8 cellular contexts compared by ENCODE assay signal in genomic region chr18:76374330-76375281, GRCh38.
A peak's percentile ranks its signal among the peaks of the same experiment; 100 is the strongest.
DNase-seq lines count a peak whose midpoint lies in the region; ATAC-seq and TF ChIP-seq lines count a peak whose summit lies in the region.

No MANE protein-coding gene starts in this region.

- DNase-seq in CD14-positive monocyte (ENCODE audit: low spot score) (no peak), right cardiac atrium (no peak), aorta (no peak), GM23248 (no peak), retina (no peak)

- ATAC-seq in GM19452 (IDR thresholded peaks at IDR 0.05; ENCODE audit: unreplicated experiment) (peak; percentile 85), HG03175 (IDR thresholded peaks at IDR 0.05; ENCODE audit: unreplicated experiment) (peak; percentile 86), right cardiac atrium (no peak), aorta (ENCODE audit: low FRiP score) (no peak)

- H3F3A ChIP-seq in GM23248 (ENCODE audit: insufficient read depth) = no peaks in the 10 kb centered on the region

- intact Hi-C loops in CD14-positive monocyte (cut with micrococcal nuclease) = no loop called here
- intact Hi-C loops in right cardiac atrium (cut with DNase I) = no loop called here
- intact Hi-C loops in aorta (cut with DNase I) = no loop called here

- peaks cover 41% of the 10 kb centered on the region for H3K4me1 Mint-ChIP-seq in CD14-positive monocyte
- peaks cover 49% of the 10 kb centered on the region for H3K4me1 Mint-ChIP-seq in activated naive CD4-positive, alpha-beta T cell treated with anti-CD3 and anti-CD28 coated beads, Interleukin-2, amount 50 U/mL, for 24 hours

- 74% methylated on average over 12 of the region's 12 CpGs for whole genome bisulfite sequencing in right cardiac atrium
- WGBS in aorta, 2 donors = 87 to 89% methylated on average over 12 of the region's 12 CpGs
- WGBS in GM23248 (ENCODE audit: low coverage in 1 of 2, low lambda C conversion rate in 2 of 2, missing lambda C conversion rate in 2 of 2), 2 experiments = 81 to 84% methylated on average over 12 of the region's 12 CpGs

- peak overlapping the region in 5 of 7 donors; percentile 10 to 71 (median 55) for H3K27ac Mint-ChIP-seq in CD14-positive monocyte
- H3K27ac Mint-ChIP-seq in activated naive CD4-positive, alpha-beta T cell treated with anti-CD3 and anti-CD28 coated beads, Interleukin-2, amount 50 U/mL, for 24 hours = peak overlapping the region; percentile 93

- no peaks in the 10 kb centered on the region for H3K9me2 ChIP-seq in GM23248 (ENCODE audit: insufficient read depth)

- H3K4me1 ChIP-seq in right cardiac atrium (ENCODE audit: control insufficient read depth, insufficient read depth, low read length) = no peaks in the 10 kb centered on the region
- no peaks in the 10 kb centered on the region for H3K4me1 ChIP-seq in aorta (ENCODE audit: control insufficient read depth in 1 of 2, insufficient read depth in 2 of 2, low read length in 2 of 2)
- H3K4me1 ChIP-seq in GM23248 (ENCODE audit: insufficient read depth) = no peaks in the 10 kb centered on the region

- H3K4me3 ChIP-seq in right cardiac atrium (ENCODE audit: low read length) (no peak overlapping the region), aorta (ENCODE audit: low read length in 2 of 2) (no peak overlapping the region), GM23248 (no peak overlapping the region)

- 0 out of 2 replicates have a peak, but pooled peaks cover 4% of the 10 kb centered on the region for H4K20me1 ChIP-seq in GM23248 (ENCODE audit: insufficient read depth)

- peaks cover 48 to 71% of the 10 kb centered on the region in 2 donors for H3K36me3 Mint-ChIP-seq in CD14-positive monocyte
- peaks cover 11% of the 10 kb centered on the region for H3K36me3 Mint-ChIP-seq in activated naive CD4-positive, alpha-beta T cell treated with anti-CD3 and anti-CD28 coated beads, Interleukin-2, amount 50 U/mL, for 24 hours

- H3K27ac ChIP-seq in right cardiac atrium (ENCODE audit: low read length) (no peak overlapping the region), aorta (ENCODE audit: low read depth in 1 of 2, low read length in 2 of 2) (no peak overlapping the region), GM23248 (no peak overlapping the region)

- H2AFZ ChIP-seq in GM23248 = no peak overlapping the region

- H3K9ac ChIP-seq in GM23248 = no peak overlapping the region

- no peak overlapping the region for H3K4me2 ChIP-seq in GM23248 (ENCODE audit: unreplicated experiment)

- no peak overlapping the region for H3K4me3 Mint-ChIP-seq in CD14-positive monocyte
- H3K4me3 Mint-ChIP-seq in activated naive CD4-positive, alpha-beta T cell treated with anti-CD3 and anti-CD28 coated beads, Interleukin-2, amount 50 U/mL, for 24 hours = peak overlapping the region; percentile 75

- H3K36me3 ChIP-seq in aorta (ENCODE audit: control insufficient read depth in 1 of 2, insufficient read depth in 2 of 2, low read length in 1 of 2) (peaks cover 0 to 4% of the 10 kb centered on the region in 2 donors), GM23248 (ENCODE audit: low read depth) (peaks cover 8% of the 10 kb centered on the region; the same call in 1 of the 2 replicates)

- H3K27me3 Mint-ChIP-seq in CD14-positive monocyte (ENCODE audit: low read depth in 3 of 3) = peaks cover 0 to 2% (median 0%) of the 10 kb centered on the region in 3 donors
- H3K27me3 Mint-ChIP-seq in activated naive CD4-positive, alpha-beta T cell treated with anti-CD3 and anti-CD28 coated beads, Interleukin-2, amount 50 U/mL, for 24 hours = no peaks in the 10 kb centered on the region

- peaks cover 58% of the 10 kb centered on the region for H3K79me2 ChIP-seq in GM23248 (ENCODE audit: insufficient read depth)

- peaks cover 0 to 1% (median 0%) of the 10 kb centered on the region in 7 donors for H3K9me3 Mint-ChIP-seq in CD14-positive monocyte
- peaks cover 6% of the 10 kb centered on the region for H3K9me3 Mint-ChIP-seq in activated naive CD4-positive, alpha-beta T cell treated with anti-CD3 and anti-CD28 coated beads, Interleukin-2, amount 50 U/mL, for 24 hours

- H3K9me3 ChIP-seq in right cardiac atrium (ENCODE audit: control insufficient read depth, low read length) (no peaks in the 10 kb centered on the region), aorta (ENCODE audit: control insufficient read depth, low read length) (no peaks in the 10 kb centered on the region), GM23248 (ENCODE audit: low read depth) (no peaks in the 10 kb centered on the region)

- in situ Hi-C loops in GM23248 (cut with MboI) = loop anchor here (25.0 kb wide), 1 partner anchor 1712 kb away; no protein-coding TSS in a partner anchor

- H3K27me3 ChIP-seq in right cardiac atrium (ENCODE audit: control insufficient read depth, insufficient read depth) (no peaks in the 10 kb centered on the region), aorta (ENCODE audit: control insufficient read depth in 1 of 2, insufficient read depth in 2 of 2, low read length in 1 of 2) (no peaks in the 10 kb centered on the region), GM23248 (replicated peaks; ENCODE audit: insufficient read depth) (no peaks in the 10 kb centered on the region)

- no peak for TF ChIP-seq CTCF in CD14-positive monocyte (IDR thresholded peaks at IDR 0.05)

Comparison
In these comparisons a context has a peak if more than half of its experiments do, and no peak if none do; other contexts are left out.
1. ATAC-seq: peak in GM19452 (single experiment) and HG03175 (single experiment); none in right cardiac atrium (0 of 2) and aorta (single experiment).